8 cellular contexts compared by ENCODE assay signal in genomic region chr2:65070172-65070830, GRCh38. TPM values are rescaled to one million over a fixed set of nuclear protein-coding genes. Genes with fewer than 3 reads are reported as not detected.
A peak's percentile ranks its signal among the peaks of the same experiment; 100 is the strongest.
DNase-seq lines count a peak whose midpoint lies in the region; ATAC-seq and TF ChIP-seq lines count a peak whose summit lies in the region.

No MANE protein-coding gene starts in this region.

- H3K9me3 Mint-ChIP-seq in HFFc6 = no peaks in the 10 kb centered on the region
- H3K9me3 Mint-ChIP-seq in activated T-helper 2 cell treated with anti-CD3 and anti-CD28 coated beads, Interferon-gamma antibody, Interleukin-2, Interleukin-4, amounts not matched to agents 10 μg/mL and 5 μg/mL and 100 μg/mL, durations not matched to agents 14 hours and 24 hours and 36 hours = no peaks in the 10 kb centered on the region

- H3K27ac Mint-ChIP-seq in HFFc6 = peak overlapping the region; percentile 84
- peak overlapping the region; percentile 50 for H3K27ac Mint-ChIP-seq in activated T-helper 2 cell treated with anti-CD3 and anti-CD28 coated beads, Interferon-gamma antibody, Interleukin-2, Interleukin-4, amounts not matched to agents 10 μg/mL and 5 μg/mL and 100 μg/mL, durations not matched to agents 14 hours and 24 hours and 36 hours

- H3K4me1 Mint-ChIP-seq in HFFc6 (ENCODE audit: low read depth) = peaks cover 48% of the 10 kb centered on the region
- peaks cover 19% of the 10 kb centered on the region for H3K4me1 Mint-ChIP-seq in activated T-helper 2 cell treated with anti-CD3 and anti-CD28 coated beads, Interferon-gamma antibody, Interleukin-2, Interleukin-4, amounts not matched to agents 10 μg/mL and 5 μg/mL and 100 μg/mL, durations not matched to agents 14 hours and 24 hours and 36 hours (ENCODE audit: low read depth)

- intact Hi-C loops in activated T-helper 2 cell treated with anti-CD3 and anti-CD28 coated beads, Interferon-gamma antibody, Interleukin-2, Interleukin-4, amounts not matched to agents 10 μg/mL and 5 μg/mL and 100 μg/mL, durations not matched to agents 14 hours and 24 hours and 36 hours (cut with micrococcal nuclease) = no loop called here
- intact Hi-C loops in Right ventricle myocardium superior (cut with DNase I) = loop anchor here (10.0 kb wide), 1 partner anchor 64 kb away; the partner anchor contains the start of gene RAB1A

- peaks cover 2% of the 10 kb centered on the region for H3K27me3 Mint-ChIP-seq in HFFc6 (ENCODE audit: insufficient read depth)
- no peaks in the 10 kb centered on the region for H3K27me3 Mint-ChIP-seq in activated T-helper 2 cell treated with anti-CD3 and anti-CD28 coated beads, Interferon-gamma antibody, Interleukin-2, Interleukin-4, amounts not matched to agents 10 μg/mL and 5 μg/mL and 100 μg/mL, durations not matched to agents 14 hours and 24 hours and 36 hours (ENCODE audit: low read depth)

- peak; percentile 42 for ATAC-seq in Right ventricle myocardium superior (ENCODE audit: poor library complexity)
- ATAC-seq in stimulated activated naive CD8-positive, alpha-beta T cell treated with anti-CD3 and anti-CD28 coated beads, Interleukin-15, Interleukin-2, amounts not matched to agents 100 U/mL and 50 U/mL, for 24 hours = peak; percentile 62
- no peak for ATAC-seq in HG02852 (IDR thresholded peaks at IDR 0.05; ENCODE audit: unreplicated experiment)
- no peak for ATAC-seq in HG02884 (IDR thresholded peaks at IDR 0.05; ENCODE audit: unreplicated experiment)
- ATAC-seq in HG02798 (IDR thresholded peaks at IDR 0.05; ENCODE audit: poor library complexity, unreplicated experiment) = no peak
- no peak for ATAC-seq in HG02763 (IDR thresholded peaks at IDR 0.05; ENCODE audit: unreplicated experiment)

- H3K4me3 Mint-ChIP-seq in HFFc6 = peak overlapping the region; percentile 29; the same call in 1 of the 2 replicates
- H3K4me3 Mint-ChIP-seq in activated T-helper 2 cell treated with anti-CD3 and anti-CD28 coated beads, Interferon-gamma antibody, Interleukin-2, Interleukin-4, amounts not matched to agents 10 μg/mL and 5 μg/mL and 100 μg/mL, durations not matched to agents 14 hours and 24 hours and 36 hours (ENCODE audit: low read depth) = no peak overlapping the region

- peak; percentile 56 for TF ChIP-seq CTCF in HFFc6 (IDR thresholded peaks at IDR 0.05)

- H3K36me3 Mint-ChIP-seq in HFFc6 (ENCODE audit: low read depth) = peaks cover 15% of the 10 kb centered on the region
- H3K36me3 Mint-ChIP-seq in activated T-helper 2 cell treated with anti-CD3 and anti-CD28 coated beads, Interferon-gamma antibody, Interleukin-2, Interleukin-4, amounts not matched to agents 10 μg/mL and 5 μg/mL and 100 μg/mL, durations not matched to agents 14 hours and 24 hours and 36 hours (ENCODE audit: low read depth) = peaks cover 34% of the 10 kb centered on the region

- DNase-seq in HFFc6 = peak; percentile 66
- DNase-seq in activated T-helper 2 cell treated with anti-CD3 and anti-CD28 coated beads, Interferon-gamma antibody, Interleukin-2, Interleukin-4, amounts not matched to agents 10 μg/mL and 5 μg/mL and 100 μg/mL, durations not matched to agents 14 hours and 24 hours and 36 hours (ENCODE audit: low spot score) = no peak
- DNase-seq in Right ventricle myocardium superior = no peak
- DNase-seq in stimulated activated naive CD8-positive, alpha-beta T cell treated with anti-CD3 and anti-CD28 coated beads, Interleukin-15, Interleukin-2, amounts not matched to agents 100 U/mL and 50 U/mL, for 24 hours = no peak

RNA-seq across cellular contexts. Expression of gene CEP68, which starts 14.1 kb away (rescaled TPM):
- total RNA-seq in HFFc6 (2021; fragmentation: NEBNext Ultra II Directional; extraction: Animal tissue kit (Norgen Biotek cat#: 25700)) = 1 to 10 TPM; 5.7 to 9.7 (median 7.1) TPM
- total RNA-seq in activated T-helper 2 cell treated with anti-CD3 and anti-CD28 coated beads, Interferon-gamma antibody, Interleukin-2, Interleukin-4, amounts not matched to agents 10 μg/mL and 5 μg/mL and 100 μg/mL, durations not matched to agents 14 hours and 24 hours and 36 hours = 5.9 and 6.1 TPM in 2 replicates
- total RNA-seq in Right ventricle myocardium superior = 19.5 TPM

RNA-seq across cellular contexts. Expression of gene RAB1A, which starts 59.6 kb away (rescaled TPM):
- total RNA-seq in HFFc6 (2021; fragmentation: NEBNext Ultra II Directional; extraction: Animal tissue kit (Norgen Biotek cat#: 25700)) = 100 to 1,000 TPM; 204 to 230 (median 222) TPM
- total RNA-seq in activated T-helper 2 cell treated with anti-CD3 and anti-CD28 coated beads, Interferon-gamma antibody, Interleukin-2, Interleukin-4, amounts not matched to agents 10 μg/mL and 5 μg/mL and 100 μg/mL, durations not matched to agents 14 hours and 24 hours and 36 hours = 88.1 and 96.6 TPM in 2 replicates
- total RNA-seq in Right ventricle myocardium superior = 115 TPM

Comparison
In these comparisons a context has a peak if more than half of its experiments do, and no peak if none do; other contexts are left out.
1. ATAC-seq: peak in Right ventricle myocardium superior (single experiment) and stimulated activated naive CD8-positive, alpha-beta T cell treated with anti-CD3 and anti-CD28 coated beads, Interleukin-15, Interleukin-2, amounts not matched to agents 100 U/mL and 50 U/mL, for 24 hours (single experiment); none in HG02852 (single experiment), HG02884 (single experiment), HG02798 (single experiment) and HG02763 (single experiment).